8 cellular contexts compared by ENCODE assay signal in the genomic region with DNA sequence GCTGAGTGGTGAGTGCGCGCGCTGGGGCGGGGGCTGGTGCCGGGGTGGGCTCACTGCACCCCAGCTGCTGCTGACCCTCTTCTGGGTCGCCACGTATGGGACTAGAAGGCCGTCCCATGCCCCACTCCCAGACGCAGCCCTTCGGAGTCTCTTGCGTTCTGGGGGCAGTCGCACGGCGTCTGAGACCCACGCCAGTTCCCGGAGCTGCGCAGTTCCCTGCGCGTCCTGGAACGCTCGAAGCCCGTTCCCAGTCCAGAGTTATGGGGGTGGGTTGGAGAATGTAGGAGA. TPM values are rescaled to one million over a fixed set of nuclear protein-coding genes. Genes with fewer than 3 reads are reported as not detected.
DNase-seq lines count a peak whose midpoint lies in the region; ATAC-seq and TF ChIP-seq lines count a peak whose summit lies in the region.

No MANE protein-coding gene starts in this region.

- H3K27me3 Mint-ChIP-seq in H9 (ENCODE audit: low read depth): peaks cover 74% of the 10 kb centered on the region
- H3K27me3 Mint-ChIP-seq in activated naive CD8-positive, alpha-beta T cell treated with anti-CD3 and anti-CD28 coated beads, Interleukin-2, amount 50 U/mL, for 24 hours: peaks cover 37% of the 10 kb centered on the region

- H3K27me3 ChIP-seq in H9 (ENCODE audit: insufficient read depth, low read length) (peaks cover 27% of the 10 kb centered on the region; the same call in 1 of the 2 replicates), iPS-15b (ENCODE audit: control insufficient read depth, insufficient read depth, low read length) (peaks cover 46% of the 10 kb centered on the region), skeletal muscle satellite cell (ENCODE audit: control insufficient read depth, insufficient read depth, low read length) (no peaks in the 10 kb centered on the region)

- no peak for TF ChIP-seq CTCF in H9 (conservative IDR thresholded peaks at IDR 0.05)

- no peak overlapping the region for H2BK15ac ChIP-seq in H9 (ENCODE audit: low read depth, low read length)

- H3K23me2 ChIP-seq in H9 (ENCODE audit: insufficient read length, low read depth, low read length, poor library complexity, severe bottlenecking): peaks cover 16% of the 10 kb centered on the region

- H2BK20ac ChIP-seq in H9 (ENCODE audit: low read depth, low read length, poor library complexity, severe bottlenecking): no peak overlapping the region

- no peak overlapping the region for H2BK5ac ChIP-seq in H9 (ENCODE audit: insufficient read length, low read length)

- H3K4me1 ChIP-seq in H9 (ENCODE audit: insufficient read depth, low read length): no peaks in the 10 kb centered on the region; the same call in 1 of the 2 replicates
- H3K4me1 ChIP-seq in iPS-15b (ENCODE audit: control insufficient read depth, insufficient read depth, low read length): peaks cover 11% of the 10 kb centered on the region
- H3K4me1 ChIP-seq in skeletal muscle satellite cell (ENCODE audit: control insufficient read depth, insufficient read depth, low read length): peaks cover 21% of the 10 kb centered on the region

- no peak overlapping the region for H2AFZ ChIP-seq in H9 (ENCODE audit: low read length)

- H3K4me2 ChIP-seq in H9 (ENCODE audit: insufficient read depth, insufficient read length, low read length): peak overlapping the region; percentile 73
- peak overlapping the region; percentile 99 for H3K4me2 ChIP-seq in skeletal muscle satellite cell (ENCODE audit: low read length)

- H3T11ph ChIP-seq in H9 (ENCODE audit: low read length): no peak overlapping the region

- peaks cover 35 to 37% of the 10 kb centered on the region in 2 experiments for H3K4me1 Mint-ChIP-seq in H9
- peaks cover 60% of the 10 kb centered on the region for H3K4me1 Mint-ChIP-seq in activated naive CD8-positive, alpha-beta T cell treated with anti-CD3 and anti-CD28 coated beads, Interleukin-2, amount 50 U/mL, for 24 hours

- no peak overlapping the region for H4K8ac ChIP-seq in H9 (replicated peaks; ENCODE audit: insufficient read length, low read depth, low read length)

- H3K36me3 ChIP-seq in iPS-15b (ENCODE audit: control insufficient read depth, insufficient read depth, low read length) (no peaks in the 10 kb centered on the region), skeletal muscle satellite cell (ENCODE audit: insufficient read depth, low read length) (peaks cover 17% of the 10 kb centered on the region)

- peak overlapping the region; percentile 58 to 81 for H3K4me3 Mint-ChIP-seq in H9
- H3K4me3 Mint-ChIP-seq in activated naive CD8-positive, alpha-beta T cell treated with anti-CD3 and anti-CD28 coated beads, Interleukin-2, amount 50 U/mL, for 24 hours: peak overlapping the region; percentile 89

- H2BK120ac ChIP-seq in H9 (ENCODE audit: low read depth, low read length, poor library complexity, severe bottlenecking): no peak overlapping the region

- H3K9ac ChIP-seq in H9 (ENCODE audit: extremely low read depth, insufficient read length, low read length) (no peak overlapping the region), iPS-15b (ENCODE audit: low read depth, low read length) (no peak overlapping the region), skeletal muscle satellite cell (ENCODE audit: low read depth, low read length) (peak overlapping the region; percentile 76)

- H2AK5ac ChIP-seq in H9 (ENCODE audit: insufficient read length, low read length): no peak overlapping the region

- no peak for DNase-seq in H9
- peak; percentile 23 for DNase-seq in activated naive CD8-positive, alpha-beta T cell treated with anti-CD3 and anti-CD28 coated beads, Interleukin-2, amount 50 U/mL, for 24 hours
- DNase-seq in stimulated activated CD4-positive, alpha-beta T cell treated with anti-CD3 and anti-CD28 coated beads, Interleukin-4, amount 100 ng/mL, for 24 hours: no peak
- DNase-seq in COLO829 (ENCODE audit: low spot score): no peak

- no peak overlapping the region for H3K4ac ChIP-seq in H9 (ENCODE audit: low read depth, low read length)

- H3K23ac ChIP-seq in H9 (ENCODE audit: insufficient read length, low read depth, low read length): no peak overlapping the region

- WGBS in H9 (ENCODE audit: extremely low coverage, insufficient read length, low lambda C conversion rate): no CpG with 5 or more reads among the region's 22 CpGs

- no peak overlapping the region for H4K91ac ChIP-seq in H9 (ENCODE audit: insufficient read length, low read depth, low read length)

- H3K79me2 ChIP-seq in H9 (ENCODE audit: insufficient read depth, low read length): no peaks in the 10 kb centered on the region

- no peak overlapping the region for H3K14ac ChIP-seq in H9 (ENCODE audit: insufficient read depth, low read length)

- H3K56ac ChIP-seq in H9 (ENCODE audit: insufficient read length, low read depth, low read length): no peak overlapping the region

- H3K79me1 ChIP-seq in H9 (ENCODE audit: insufficient read depth, low read depth, low read length, poor library complexity, severe bottlenecking): no peaks in the 10 kb centered on the region

- no peak overlapping the region for H3K27ac Mint-ChIP-seq in H9
- no peak overlapping the region for H3K27ac Mint-ChIP-seq in activated naive CD8-positive, alpha-beta T cell treated with anti-CD3 and anti-CD28 coated beads, Interleukin-2, amount 50 U/mL, for 24 hours

- no peak overlapping the region for H3K18ac ChIP-seq in H9 (ENCODE audit: insufficient read length, low read depth, low read length)

- H4K20me1 ChIP-seq in H9 (ENCODE audit: control insufficient read depth, insufficient read depth, insufficient read length): no peaks in the 10 kb centered on the region

- H3K9me3 Mint-ChIP-seq in H9: peaks cover 9 to 13% of the 10 kb centered on the region in 2 experiments; a peak in 4 of 5 replicates
- H3K9me3 Mint-ChIP-seq in activated naive CD8-positive, alpha-beta T cell treated with anti-CD3 and anti-CD28 coated beads, Interleukin-2, amount 50 U/mL, for 24 hours: peaks cover 6% of the 10 kb centered on the region

- no peak overlapping the region for H3K27ac ChIP-seq in H9 (ENCODE audit: insufficient read length, low read depth, low read length)

- H4K5ac ChIP-seq in H9 (ENCODE audit: insufficient read length, low read depth, low read length): no peak overlapping the region

- no peak for ATAC-seq in activated naive CD8-positive, alpha-beta T cell treated with anti-CD3 and anti-CD28 coated beads, Interleukin-2, amount 50 U/mL, for 24 hours
- ATAC-seq in GM18858 (IDR thresholded peaks at IDR 0.05; ENCODE audit: unreplicated experiment): no peak
- no peak for ATAC-seq in HG02678 (IDR thresholded peaks at IDR 0.05; ENCODE audit: unreplicated experiment)

- no peak overlapping the region for H2BK12ac ChIP-seq in H9 (ENCODE audit: insufficient read length, low read depth, low read length)

- H3K9me3 ChIP-seq in H9 (ENCODE audit: control insufficient read depth, low read depth, low read length): no peaks in the 10 kb centered on the region
- peaks cover 4% of the 10 kb centered on the region for H3K9me3 ChIP-seq in iPS-15b (ENCODE audit: control insufficient read depth, insufficient read depth, low read length)
- H3K9me3 ChIP-seq in skeletal muscle satellite cell (replicated peaks; ENCODE audit: low read length): no peaks in the 10 kb centered on the region

- H3K4me3 ChIP-seq in iPS-15b (ENCODE audit: low read depth, low read length) (peak overlapping the region; percentile 83), skeletal muscle satellite cell (ENCODE audit: low read length) (peak overlapping the region; percentile 78)

- peaks cover 0 to 5% (median 0%) of the 10 kb centered on the region in 3 experiments; a peak in 3 of 7 replicates for H3K36me3 Mint-ChIP-seq in H9 (ENCODE audit: insufficient read depth in 1 of 3, low read depth in 3 of 3)
- peaks cover 21% of the 10 kb centered on the region for H3K36me3 Mint-ChIP-seq in activated naive CD8-positive, alpha-beta T cell treated with anti-CD3 and anti-CD28 coated beads, Interleukin-2, amount 50 U/mL, for 24 hours (ENCODE audit: low read depth)

RNA-seq across cellular contexts. Expression of a gene that starts 0.3 kb away (rescaled TPM):
- total RNA-seq in H9 (2021): 2.5 and 3.1 TPM in 2 replicates
- 7.0 and 11.4 TPM in 2 replicates for total RNA-seq in skeletal muscle satellite cell (2012; rRNA removed)

RNA-seq across cellular contexts. Expression of a gene that starts 26.3 kb away (rescaled TPM):
- total RNA-seq in H9 (2021): not detected in 2 replicates
- total RNA-seq in skeletal muscle satellite cell (2012; rRNA removed): not detected in 2 replicates

RNA-seq across cellular contexts. Expression of a gene that starts 28.7 kb away (rescaled TPM):
- total RNA-seq in H9 (2021): not detected in 2 replicates
- total RNA-seq in skeletal muscle satellite cell (2012; rRNA removed): 0.25 TPM in 1 of 2 replicates, not detected in the other
